ENCODE assay signal across 14 cellular contexts in genomic region chr19:56133858-56134654, GRCh38. TPM values are rescaled to one million over a fixed set of nuclear protein-coding genes. Genes with fewer than 3 reads are reported as not detected.
A peak's percentile ranks its signal among the peaks of the same experiment; 100 is the strongest.
DNase-seq lines count a peak whose midpoint lies in the region; ATAC-seq and TF ChIP-seq lines count a peak whose summit lies in the region.
"Had no signal": no experiment of that assay in that cellular context is flagged by ENCODE, and none has a peak within 500 bp of the region (broad histone marks: within the 10 kb centered on the region; RNA-seq: fewer than 3 reads in every experiment).

No MANE protein-coding gene starts in this region.

- H3K4me2 ChIP-seq in DOHH2 (ENCODE audit: low read length) = peak overlapping the region; percentile 41

- DNase-seq in SIG-M5 (lab: John Stamatoyannopoulos, UW) (peak; percentile 18), lung (ENCODE audit: low spot score) (peak; percentile 70), NCI-H1436 (lab: John Stamatoyannopoulos, UW) (no peak), epidermal melanocyte (ENCODE audit: insufficient read length, low spot score) (no peak)
- DNase-seq: aorta; CD8-positive, alpha-beta T cell; H7; NCI-H1694; stimulated activated naive CD8-positive, alpha-beta T cell treated with anti-CD3 and anti-CD28 coated beads, Interleukin-15, Interleukin-2, amounts not matched to agents 100 U/mL and 50 U/mL, for 24 hours had no signal

- H3K9me2 ChIP-seq in DOHH2 (replicated peaks; ENCODE audit: control insufficient read depth, low read length) = no peaks in the 10 kb centered on the region

- H3K4me3 ChIP-seq in DOHH2 (ENCODE audit: low read length) (peak overlapping the region; percentile 6), lung (no peak overlapping the region)

- ATAC-seq in HG02610 (IDR thresholded peaks at IDR 0.05; ENCODE audit: unreplicated experiment) (peak; percentile 78), lung (ENCODE audit: insufficient read depth, low FRiP score) (peak; percentile 22), GM18502 (IDR thresholded peaks at IDR 0.05; ENCODE audit: poor library complexity, unreplicated experiment) (no peak), HG03442 (IDR thresholded peaks at IDR 0.05; ENCODE audit: unreplicated experiment) (no peak)
- ATAC-seq: CD8-positive, alpha-beta T cell; stimulated activated naive CD8-positive, alpha-beta T cell treated with anti-CD3 and anti-CD28 coated beads, Interleukin-15, Interleukin-2, amounts not matched to agents 100 U/mL and 50 U/mL, for 24 hours had no signal

- H3F3A ChIP-seq in DOHH2 (ENCODE audit: control insufficient read depth, insufficient read depth) = no peaks in the 10 kb centered on the region

- H3K79me2 ChIP-seq in DOHH2 (ENCODE audit: control insufficient read depth, low read length) = no peaks in the 10 kb centered on the region

- H3K36me3 ChIP-seq in DOHH2 (ENCODE audit: control insufficient read depth, low read length) = no peaks in the 10 kb centered on the region
- H3K36me3 ChIP-seq in lung (ENCODE audit: control insufficient read depth in 2 of 2, insufficient read depth in 2 of 2, low read length in 2 of 2) = no peaks in the 10 kb centered on the region

- H4K20me1 ChIP-seq in DOHH2 (ENCODE audit: control insufficient read depth, insufficient read depth, low read depth, low read length) = no peaks in the 10 kb centered on the region

- H3K9me3 ChIP-seq in DOHH2 (ENCODE audit: control insufficient read depth, insufficient read depth, low read length) (no peaks in the 10 kb centered on the region), lung (ENCODE audit: control insufficient read depth in 2 of 2, insufficient read depth in 1 of 2, low read length in 1 of 2) (no peaks in the 10 kb centered on the region)

- TF ChIP-seq CTCF in DOHH2 (IDR thresholded peaks at IDR 0.05; ENCODE audit: low read depth, low read length, poor library complexity, severe bottlenecking) (no peak), lung (IDR thresholded peaks at IDR 0.05; ENCODE audit: control extremely low read depth, extremely low read depth) (no peak)

- H3K27me3 ChIP-seq in DOHH2 (ENCODE audit: control insufficient read depth, low read length) (no peaks in the 10 kb centered on the region), lung (ENCODE audit: control insufficient read depth, insufficient read depth) (no peaks in the 10 kb centered on the region)

- WGBS in lung, 2 donors = 47 to 58% methylated on average over 14 of the region's 14 CpGs

- H3K27ac ChIP-seq in DOHH2 (ENCODE audit: low read depth, low read length) = peak overlapping the region; percentile 7
- peak overlapping the region in 1 of 2 donors; percentile 55 for H3K27ac ChIP-seq in lung (ENCODE audit: low read depth in 1 of 2, low read length in 1 of 2)

- H3K4me1 ChIP-seq in DOHH2 (ENCODE audit: control insufficient read depth, low read length) (peaks cover 16% of the 10 kb centered on the region), lung (ENCODE audit: control insufficient read depth in 2 of 2, insufficient read depth in 2 of 2, low read length in 2 of 2) (peaks cover 0 to 8% of the 10 kb centered on the region in 2 donors)

RNA-seq across cellular contexts. Expression of gene ZNF444, which starts 7.0 kb away (rescaled TPM):
- total RNA-seq in lung = 10 to 100 TPM; 39.2 to 55.5 TPM
- polyA plus RNA-seq in lung = 10 to 100 TPM; 27.8 to 44.1 TPM

RNA-seq across cellular contexts. Expression of gene ZNF787, which starts 13.0 kb away (rescaled TPM):
- 10 to 100 TPM; 27.5 to 44.7 TPM for total RNA-seq in lung
- polyA plus RNA-seq in lung = 10 to 100 TPM; 29.3 to 35.1 TPM

RNA-seq across cellular contexts. Expression of gene GALP, which starts 41.8 kb away (rescaled TPM):
- not detected for total RNA-seq in lung
- not detected for polyA plus RNA-seq in lung
- total RNA-seq: aorta; CD8-positive, alpha-beta T cell; H7; T-helper 2 cell treated with Interferon-gamma antibody and Interleukin-4, amounts not matched to agents 100 ng/mL and 5 ng/mL, for 36 hours had no signal
- polyA plus RNA-seq: aorta had no signal

Comparison
In these comparisons a context has a peak if more than half of its experiments do, and no peak if none do; other contexts are left out.
1. ATAC-seq: peak in HG02610 (single experiment) and lung (single experiment); none in GM18502 (single experiment) and HG03442 (single experiment).
2. DNase-seq: peak in SIG-M5 (single experiment) and lung (single experiment); none in NCI-H1436 (single experiment) and epidermal melanocyte (single experiment).